In the genomic region with DNA sequence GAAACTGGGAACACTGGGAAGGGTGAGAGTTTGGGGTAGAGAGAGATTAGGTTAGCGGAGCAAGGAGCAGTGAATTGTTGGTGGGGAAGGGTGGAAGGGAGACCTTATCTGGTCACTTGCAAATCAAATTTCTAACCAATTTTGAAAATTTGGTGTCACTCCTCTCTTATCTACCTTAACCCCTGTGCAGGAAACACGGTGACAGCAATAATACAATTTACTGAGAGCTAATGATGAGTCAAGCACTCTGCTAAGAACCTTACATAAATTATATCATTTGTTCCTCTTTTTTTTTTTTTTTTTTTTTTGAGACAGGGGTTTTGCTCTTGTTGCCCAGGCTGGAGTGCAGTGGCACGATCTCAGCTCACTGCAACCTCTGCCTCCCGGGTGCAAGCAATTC, we compare ENCODE assay signal across 1 cellular context.
TF ChIP-seq lines count a peak whose summit lies in the region.

No MANE protein-coding gene starts in this region.

TF ChIP-seq in GM23338, 12 proteins besides CTCF, POLR2A, EP300 and RAD21 (continued from another document):
- TF ChIP-seq, protein P1, sequence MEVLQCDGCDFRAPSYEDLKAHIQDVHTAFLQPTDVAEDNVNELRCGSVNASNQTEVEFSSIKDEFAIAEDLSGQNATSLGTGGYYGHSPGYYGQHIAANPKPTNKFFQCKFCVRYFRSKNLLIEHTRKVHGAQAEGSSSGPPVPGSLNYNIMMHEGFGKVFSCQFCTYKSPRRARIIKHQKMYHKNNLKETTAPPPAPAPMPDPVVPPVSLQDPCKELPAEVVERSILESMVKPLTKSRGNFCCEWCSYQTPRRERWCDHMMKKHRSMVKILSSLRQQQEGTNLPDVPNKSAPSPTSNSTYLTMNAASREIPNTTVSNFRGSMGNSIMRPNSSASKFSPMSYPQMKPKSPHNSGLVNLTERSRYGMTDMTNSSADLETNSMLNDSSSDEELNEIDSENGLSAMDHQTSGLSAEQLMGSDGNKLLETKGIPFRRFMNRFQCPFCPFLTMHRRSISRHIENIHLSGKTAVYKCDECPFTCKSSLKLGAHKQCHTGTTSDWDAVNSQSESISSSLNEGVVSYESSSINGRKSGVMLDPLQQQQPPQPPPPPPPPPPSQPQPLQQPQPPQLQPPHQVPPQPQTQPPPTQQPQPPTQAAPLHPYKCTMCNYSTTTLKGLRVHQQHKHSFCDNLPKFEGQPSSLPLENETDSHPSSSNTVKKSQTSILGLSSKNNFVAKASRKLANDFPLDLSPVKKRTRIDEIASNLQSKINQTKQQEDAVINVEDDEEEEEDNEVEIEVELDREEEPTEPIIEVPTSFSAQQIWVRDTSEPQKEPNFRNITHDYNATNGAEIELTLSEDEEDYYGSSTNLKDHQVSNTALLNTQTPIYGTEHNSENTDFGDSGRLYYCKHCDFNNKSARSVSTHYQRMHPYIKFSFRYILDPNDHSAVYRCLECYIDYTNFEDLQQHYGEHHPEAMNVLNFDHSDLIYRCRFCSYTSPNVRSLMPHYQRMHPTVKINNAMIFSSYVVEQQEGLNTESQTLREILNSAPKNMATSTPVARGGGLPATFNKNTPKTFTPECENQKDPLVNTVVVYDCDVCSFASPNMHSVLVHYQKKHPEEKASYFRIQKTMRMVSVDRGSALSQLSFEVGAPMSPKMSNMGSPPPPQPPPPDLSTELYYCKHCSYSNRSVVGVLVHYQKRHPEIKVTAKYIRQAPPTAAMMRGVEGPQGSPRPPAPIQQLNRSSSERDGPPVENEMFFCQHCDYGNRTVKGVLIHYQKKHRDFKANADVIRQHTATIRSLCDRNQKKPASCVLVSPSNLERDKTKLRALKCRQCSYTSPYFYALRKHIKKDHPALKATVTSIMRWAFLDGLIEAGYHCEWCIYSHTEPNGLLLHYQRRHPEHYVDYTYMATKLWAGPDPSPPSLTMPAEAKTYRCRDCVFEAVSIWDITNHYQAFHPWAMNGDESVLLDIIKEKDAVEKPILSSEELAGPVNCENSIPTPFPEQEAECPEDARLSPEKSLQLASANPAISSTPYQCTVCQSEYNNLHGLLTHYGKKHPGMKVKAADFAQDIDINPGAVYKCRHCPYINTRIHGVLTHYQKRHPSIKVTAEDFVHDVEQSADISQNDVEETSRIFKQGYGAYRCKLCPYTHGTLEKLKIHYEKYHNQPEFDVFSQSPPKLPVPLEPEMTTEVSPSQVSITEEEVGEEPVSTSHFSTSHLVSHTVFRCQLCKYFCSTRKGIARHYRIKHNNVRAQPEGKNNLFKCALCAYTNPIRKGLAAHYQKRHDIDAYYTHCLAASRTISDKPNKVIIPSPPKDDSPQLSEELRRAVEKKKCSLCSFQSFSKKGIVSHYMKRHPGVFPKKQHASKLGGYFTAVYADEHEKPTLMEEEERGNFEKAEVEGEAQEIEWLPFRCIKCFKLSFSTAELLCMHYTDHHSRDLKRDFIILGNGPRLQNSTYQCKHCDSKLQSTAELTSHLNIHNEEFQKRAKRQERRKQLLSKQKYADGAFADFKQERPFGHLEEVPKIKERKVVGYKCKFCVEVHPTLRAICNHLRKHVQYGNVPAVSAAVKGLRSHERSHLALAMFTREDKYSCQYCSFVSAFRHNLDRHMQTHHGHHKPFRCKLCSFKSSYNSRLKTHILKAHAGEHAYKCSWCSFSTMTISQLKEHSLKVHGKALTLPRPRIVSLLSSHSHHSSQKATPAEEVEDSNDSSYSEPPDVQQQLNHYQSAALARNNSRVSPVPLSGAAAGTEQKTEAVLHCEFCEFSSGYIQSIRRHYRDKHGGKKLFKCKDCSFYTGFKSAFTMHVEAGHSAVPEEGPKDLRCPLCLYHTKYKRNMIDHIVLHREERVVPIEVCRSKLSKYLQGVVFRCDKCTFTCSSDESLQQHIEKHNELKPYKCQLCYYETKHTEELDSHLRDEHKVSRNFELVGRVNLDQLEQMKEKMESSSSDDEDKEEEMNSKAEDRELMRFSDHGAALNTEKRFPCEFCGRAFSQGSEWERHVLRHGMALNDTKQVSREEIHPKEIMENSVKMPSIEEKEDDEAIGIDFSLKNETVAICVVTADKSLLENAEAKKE (CRISPR knock-in tag; IDR thresholded peaks at IDR 0.05): no peak
- TF ChIP-seq STAT1 (IDR thresholded peaks at IDR 0.05; ENCODE audit: unreplicated experiment) (no peak), EZH2 (IDR thresholded peaks at IDR 0.05; ENCODE audit: low read depth, unreplicated experiment) (no peak), JUNB (IDR thresholded peaks at IDR 0.05; ENCODE audit: unreplicated experiment) (no peak), EZH2phosphoT487 (IDR thresholded peaks at IDR 0.05; ENCODE audit: unreplicated experiment) (no peak)
TF ChIP-seq in GM23338: peak in this region for 0.
